27 cellular contexts compared by ENCODE assay signal in genomic region chr2:47741101-47741500, GRCh38.
"Had no signal": no experiment of that assay in that cellular context is flagged by ENCODE, and none has a peak within 500 bp of the region (broad histone marks: within the 10 kb centered on the region; RNA-seq: fewer than 3 reads in every experiment).

No MANE protein-coding gene starts in this region.

- H3K9me3 ChIP-seq: adrenal gland, ascending aorta, colonic mucosa, gastroesophageal sphincter, psoas muscle, suprapubic skin, transverse colon had no signal

- H3K4me2 ChIP-seq: neural progenitor cell had no signal

- H3K27ac Mint-ChIP-seq: activated naive CD8-positive, alpha-beta T cell treated with anti-CD3 and anti-CD28 coated beads for 36 hours; brain; mesothelial cell of epicardium; naive thymus-derived CD8-positive, alpha-beta T cell; neural progenitor cell had no signal

- H3K9me3 Mint-ChIP-seq: activated naive CD8-positive, alpha-beta T cell treated with anti-CD3 and anti-CD28 coated beads for 36 hours; brain; mesothelial cell of epicardium; neural progenitor cell had no signal

- H3K4me1 ChIP-seq: adrenal gland, ascending aorta, colonic mucosa, gastroesophageal sphincter, parathyroid adenoma, psoas muscle, suprapubic skin, transverse colon had no signal

- H3K27me3 ChIP-seq: adrenal gland, ascending aorta, cardiac muscle cell, colonic mucosa, neural progenitor cell, transverse colon had no signal

- H3K9ac ChIP-seq: neural progenitor cell, parathyroid adenoma had no signal

- DNase-seq: activated CD4-positive, alpha-beta T cell treated with anti-CD3 and anti-CD28 coated beads for 4 hours; activated CD4-positive, alpha-beta T cell treated with anti-CD3 and anti-CD28 coated beads, Interleukin-2, amount 50 U/mL, for 48 hours; activated CD8-positive, alpha-beta memory T cell treated with anti-CD3 and anti-CD28 coated beads for 24 hours; activated effector memory CD4-positive, alpha-beta T cell treated with Interleukin-2 at 50 U/mL for 16 hours; activated naive CD4-positive, alpha-beta T cell treated with Interleukin-2 at 50 U/mL for 16 hours; activated naive CD8-positive, alpha-beta T cell treated with anti-CD3 and anti-CD28 coated beads for 36 hours; adrenal gland; cerebellar nuclear complex; colonic mucosa; effector memory CD4-positive, alpha-beta T cell; hippocampal formation; left colon; mammary epithelial cell; naive thymus-derived CD8-positive, alpha-beta T cell; occipital lobe; psoas muscle; stimulated activated naive CD4-positive, alpha-beta T cell; transverse colon had no signal

- FAIRE-seq: keratinocyte had no signal

- H3K27me3 Mint-ChIP-seq: brain had no signal

- H3K4me3 ChIP-seq: adrenal gland, ascending aorta, cardiac muscle cell, colonic mucosa, gastroesophageal sphincter, neural progenitor cell, psoas muscle, suprapubic skin, transverse colon had no signal

- H3K36me3 Mint-ChIP-seq: activated naive CD8-positive, alpha-beta T cell treated with anti-CD3 and anti-CD28 coated beads for 36 hours; brain; mesothelial cell of epicardium; neural progenitor cell had no signal

- H2AFZ ChIP-seq: neural progenitor cell, parathyroid adenoma had no signal

- H3K4me1 Mint-ChIP-seq: activated naive CD8-positive, alpha-beta T cell treated with anti-CD3 and anti-CD28 coated beads for 36 hours; brain; mesothelial cell of epicardium had no signal

- H3K36me3 ChIP-seq: adrenal gland, ascending aorta, cardiac muscle cell, colonic mucosa, gastroesophageal sphincter, neural progenitor cell, suprapubic skin, transverse colon had no signal

- H3K27ac ChIP-seq: adrenal gland, ascending aorta, cardiac muscle cell, colonic mucosa, gastroesophageal sphincter, neural progenitor cell, parathyroid adenoma, psoas muscle, suprapubic skin, transverse colon had no signal

- H3K79me2 ChIP-seq: parathyroid adenoma had no signal

- H3K4me3 Mint-ChIP-seq: activated naive CD8-positive, alpha-beta T cell treated with anti-CD3 and anti-CD28 coated beads for 36 hours; brain; mesothelial cell of epicardium; naive thymus-derived CD8-positive, alpha-beta T cell; neural progenitor cell had no signal
